Comparison of ENCODE assay signal across 18 cellular contexts in the genomic region with DNA sequence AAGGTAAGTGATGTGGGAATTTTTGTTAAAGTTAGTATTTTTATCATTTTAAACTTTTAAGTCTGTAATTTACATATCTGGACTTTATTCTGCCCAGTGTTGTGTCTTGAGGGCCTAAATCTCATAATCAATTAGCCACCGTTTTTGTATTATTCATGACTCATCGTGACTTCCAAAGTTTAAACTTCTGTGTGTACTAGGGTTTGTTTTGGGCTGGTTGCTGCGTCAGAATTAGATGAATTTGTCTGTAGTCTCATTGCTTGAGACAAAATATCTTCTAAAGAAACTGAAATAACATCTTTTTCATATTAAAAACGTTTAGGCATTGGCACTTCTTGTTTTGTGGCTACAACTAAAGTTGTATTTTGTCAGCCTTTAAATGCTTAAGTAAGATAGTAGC.
"Had no signal": no experiment of that assay in that cellular context is flagged by ENCODE, and none has a peak within 500 bp of the region (broad histone marks: within the 10 kb centered on the region; RNA-seq: fewer than 3 reads in every experiment).

No MANE protein-coding gene starts in this region.

- H3K27me3 Mint-ChIP-seq: activated CD4-positive, alpha-beta memory T cell treated with anti-CD3 and anti-CD28 coated beads for 36 hours; activated CD4-positive, alpha-beta T cell treated with anti-CD3 and anti-CD28 coated beads for 36 hours; activated naive CD8-positive, alpha-beta T cell treated with anti-CD3 and anti-CD28 coated beads, Interleukin-2, amount 10 ng/mL, durations not matched to agents 7 days and 5 days; activated T-helper 17 cell treated with anti-CD3 and anti-CD28 coated beads, Interleukin-2, amount 50 U/mL, for 72 hours; central memory CD8-positive, alpha-beta T cell; naive thymus-derived CD4-positive, alpha-beta T cell; stimulated activated naive CD8-positive, alpha-beta T cell treated with anti-CD3 and anti-CD28 coated beads, Interleukin-15, amount 100 ng/mL, for 72 hours had no signal

- H3K27ac Mint-ChIP-seq: activated CD4-positive, alpha-beta memory T cell treated with anti-CD3 and anti-CD28 coated beads for 36 hours; activated CD4-positive, alpha-beta T cell treated with anti-CD3 and anti-CD28 coated beads for 36 hours; activated naive CD8-positive, alpha-beta T cell treated with anti-CD3 and anti-CD28 coated beads, Interleukin-2, amount 10 ng/mL, durations not matched to agents 7 days and 5 days; activated T-helper 17 cell treated with anti-CD3 and anti-CD28 coated beads, Interleukin-2, amount 50 U/mL, for 72 hours had no signal

- ATAC-seq: activated CD4-positive, alpha-beta T cell treated with anti-CD3 and anti-CD28 coated beads for 36 hours; activated T-helper 17 cell treated with anti-CD3 and anti-CD28 coated beads, Interleukin-2, amount 50 U/mL, for 72 hours; naive thymus-derived CD4-positive, alpha-beta T cell; psoas muscle; right cardiac atrium; stimulated activated naive CD8-positive, alpha-beta T cell treated with anti-CD3 and anti-CD28 coated beads, Interleukin-15, amount 100 ng/mL, for 72 hours had no signal

- DNase-seq: activated CD4-positive, alpha-beta memory T cell treated with anti-CD3 and anti-CD28 coated beads for 36 hours; activated CD4-positive, alpha-beta T cell treated with anti-CD3 and anti-CD28 coated beads for 36 hours; activated naive CD4-positive, alpha-beta T cell treated with Interleukin-2 at 50 U/mL for 16 hours; activated naive CD8-positive, alpha-beta T cell treated with anti-CD3 and anti-CD28 coated beads, Interleukin-2, amount 10 ng/mL, durations not matched to agents 7 days and 5 days; amygdala; mesendoderm; naive thymus-derived CD4-positive, alpha-beta T cell; psoas muscle; right cardiac atrium; stimulated activated CD4-positive, alpha-beta T cell treated with anti-CD3 and anti-CD28 coated beads, Interleukin-15, amount 100 ng/mL, for 24 hours; stimulated activated CD4-positive, alpha-beta T cell treated with anti-CD3 and anti-CD28 coated beads, Interleukin-2, amount 100 ng/mL, for 48 hours; stimulated activated naive CD8-positive, alpha-beta T cell treated with anti-CD3 and anti-CD28 coated beads, Interleukin-15, amount 100 ng/mL, for 72 hours; transverse colon had no signal

- H3K4me3 ChIP-seq: coronary artery, psoas muscle, skin epidermis, suprapubic skin, transverse colon had no signal

- H3K9me3 Mint-ChIP-seq: activated CD4-positive, alpha-beta memory T cell treated with anti-CD3 and anti-CD28 coated beads for 36 hours; activated naive CD8-positive, alpha-beta T cell treated with anti-CD3 and anti-CD28 coated beads, Interleukin-2, amount 10 ng/mL, durations not matched to agents 7 days and 5 days; activated T-helper 17 cell treated with anti-CD3 and anti-CD28 coated beads, Interleukin-2, amount 50 U/mL, for 72 hours; central memory CD8-positive, alpha-beta T cell; stimulated activated naive CD8-positive, alpha-beta T cell treated with anti-CD3 and anti-CD28 coated beads, Interleukin-15, amount 100 ng/mL, for 72 hours had no signal

- H3K4me3 Mint-ChIP-seq: activated CD4-positive, alpha-beta memory T cell treated with anti-CD3 and anti-CD28 coated beads for 36 hours; activated CD4-positive, alpha-beta T cell treated with anti-CD3 and anti-CD28 coated beads for 36 hours; activated naive CD8-positive, alpha-beta T cell treated with anti-CD3 and anti-CD28 coated beads, Interleukin-2, amount 10 ng/mL, durations not matched to agents 7 days and 5 days; activated T-helper 17 cell treated with anti-CD3 and anti-CD28 coated beads, Interleukin-2, amount 50 U/mL, for 72 hours; central memory CD8-positive, alpha-beta T cell; stimulated activated naive CD8-positive, alpha-beta T cell treated with anti-CD3 and anti-CD28 coated beads, Interleukin-15, amount 100 ng/mL, for 72 hours had no signal
